8 cellular contexts compared by ENCODE assay signal in the genomic region with DNA sequence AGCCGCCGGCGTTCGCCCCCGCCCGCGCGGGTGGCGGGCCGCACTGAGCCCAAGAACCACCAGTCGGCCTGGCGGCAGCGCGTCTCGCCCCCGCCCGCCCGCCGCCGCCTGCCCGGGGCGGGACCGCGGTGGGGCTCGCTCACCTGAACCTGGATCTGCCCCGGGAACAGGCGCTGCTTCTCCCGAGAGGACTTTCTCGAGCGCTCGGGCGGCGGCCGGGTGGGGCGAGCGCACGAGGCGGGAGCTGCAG. TPM values are rescaled to one million over a fixed set of nuclear protein-coding genes. Genes with fewer than 3 reads are reported as not detected.
DNase-seq lines count a peak whose midpoint lies in the region; ATAC-seq and TF ChIP-seq lines count a peak whose summit lies in the region.

No MANE protein-coding gene starts in this region.

- no peak for TF ChIP-seq POLR2A in lower leg skin (IDR thresholded peaks at IDR 0.05)

- WGBS in lower leg skin, 2 donors: 0% methylated on average over 3 to 12 of the region's 38 CpGs
- under 1% methylated on average over 38 of the region's 38 CpGs for WGBS in urinary bladder

- H3K36me3 ChIP-seq in BE2C: no peaks in the 10 kb centered on the region; the same call in 1 of the 2 replicates
- no peaks in the 10 kb centered on the region for H3K36me3 ChIP-seq in urinary bladder (ENCODE audit: insufficient read depth)

- no peaks in the 10 kb centered on the region for H3K27me3 ChIP-seq in BE2C

- peak overlapping the region; percentile 81 for H3K27ac ChIP-seq in angular gyrus (ENCODE audit: low read depth, low read length)
- H3K27ac ChIP-seq in urinary bladder (ENCODE audit: low read depth): peak overlapping the region; percentile 94

- no peak for DNase-seq in BE2C
- DNase-seq in lower leg skin (ENCODE audit: low spot score in 2 of 2): no peak
- no peak for DNase-seq in NCI-H524 treated with DMSO at 0.1 percent for 48 hours (lab: John Stamatoyannopoulos, UW)
- DNase-seq in NCI-H187 (lab: John Stamatoyannopoulos, UW): no peak

- peak overlapping the region; percentile 80 for H3K4me3 ChIP-seq in BE2C (ENCODE audit: low read depth, low read length)
- H3K4me3 ChIP-seq in lower leg skin (ENCODE audit: low read depth, poor library complexity, severe bottlenecking): peak overlapping the region; percentile 93
- H3K4me3 ChIP-seq in urinary bladder (ENCODE audit: low read depth, low read length): peak overlapping the region; percentile 95

- ATAC-seq in HG02885 (IDR thresholded peaks at IDR 0.05; ENCODE audit: poor library complexity, unreplicated experiment) (peak; percentile 5), GM18868 (IDR thresholded peaks at IDR 0.05; ENCODE audit: unreplicated experiment) (no peak)

- H3K4me1 ChIP-seq in BE2C (peaks cover 5% of the 10 kb centered on the region; the same call in 1 of the 2 replicates), urinary bladder (ENCODE audit: insufficient read depth) (no peaks in the 10 kb centered on the region)

- H3K9me3 ChIP-seq in BE2C: no peaks in the 10 kb centered on the region

- intact Hi-C loops in lower leg skin (cut with DNase I; ENCODE audit: low total_unique reads): loop anchor here (10.0 kb wide), 1 partner anchor 53 kb away; no protein-coding TSS in a partner anchor

- no peak for TF ChIP-seq CTCF in BE2C (IDR thresholded peaks at IDR 0.05; ENCODE audit: low read depth, low read length)
- no peak for TF ChIP-seq CTCF in lower leg skin (IDR thresholded peaks at IDR 0.05)

RNA-seq across cellular contexts. Expression of a gene that starts 0.2 kb away (rescaled TPM):
- 101 TPM for polyA plus RNA-seq in BE2C (2012; ENCODE audit: insufficient read depth, insufficient read length, low read depth)
- total RNA-seq in lower leg skin: 100 to 1,000 TPM; 258 to 335 (median 307) TPM
- total RNA-seq in urinary bladder: 150 TPM
- 258 TPM for polyA plus RNA-seq in urinary bladder
